ENCODE assay signal across 24 cellular contexts in the genomic region with DNA sequence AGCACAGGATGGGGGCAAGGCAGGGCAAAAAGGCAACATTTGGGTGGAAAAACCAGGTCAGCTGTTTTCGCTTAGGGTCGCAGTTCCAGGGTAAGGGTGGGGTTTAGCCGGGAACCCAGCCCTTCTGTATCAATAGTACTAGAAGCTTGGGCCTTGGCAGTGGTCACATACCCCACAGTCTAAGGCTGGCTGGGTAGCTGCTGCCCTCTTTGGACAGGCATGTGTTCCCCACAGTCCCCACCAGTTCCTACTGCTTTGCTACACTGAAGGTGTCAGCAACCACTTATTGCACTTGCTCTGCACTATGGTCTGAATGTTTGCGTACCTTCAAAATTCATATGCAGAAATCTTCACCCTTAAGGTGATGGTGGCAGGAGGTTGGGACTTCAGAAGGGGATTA.
"Had no signal": no experiment of that assay in that cellular context is flagged by ENCODE, and none has a peak within 500 bp of the region (broad histone marks: within the 10 kb centered on the region; RNA-seq: fewer than 3 reads in every experiment).

No MANE protein-coding gene starts in this region.

- H3K4me1 ChIP-seq: colonic mucosa, gastroesophageal sphincter, lower lobe of right lung, pancreas, sigmoid colon, thyroid gland, upper lobe of left lung had no signal

- H3K4me3 ChIP-seq: colonic mucosa, esophagus squamous epithelium, gastroesophageal sphincter, lower lobe of right lung, neural progenitor cell, pancreas, sigmoid colon, skin epidermis, thyroid gland, upper lobe of left lung, vagina had no signal

- H3K4me2 ChIP-seq: neural progenitor cell had no signal

- H3K9me3 ChIP-seq: colonic mucosa, esophagus squamous epithelium, gastroesophageal sphincter, lower lobe of right lung, pancreas, sigmoid colon, thyroid gland, upper lobe of left lung, vagina had no signal

- H3K36me3 Mint-ChIP-seq: neural progenitor cell had no signal

- H3K9ac ChIP-seq: neural progenitor cell had no signal

- H3K4me3 Mint-ChIP-seq: memory B cell; natural killer cell treated with Interleukin-12 subunit alpha and Interleukin-12 subunit beta and Interleukin-15 and Interleukin-18, amount 100 ng/mL, for 72 hours; neural progenitor cell had no signal

- H2AFZ ChIP-seq: neural progenitor cell had no signal

- H3K36me3 ChIP-seq: colonic mucosa, esophagus squamous epithelium, lower lobe of right lung, neural progenitor cell, pancreas, sigmoid colon, thyroid gland, upper lobe of left lung, vagina had no signal

- H3K27ac Mint-ChIP-seq: memory B cell, neural progenitor cell, progenitor cell of endocrine pancreas had no signal

- H3K27ac ChIP-seq: colonic mucosa, esophagus squamous epithelium, gastroesophageal sphincter, lower lobe of right lung, neural progenitor cell, pancreas, sigmoid colon, skin epidermis, thyroid gland, upper lobe of left lung, vagina had no signal

- H3K27me3 Mint-ChIP-seq: natural killer cell treated with Interleukin-12 subunit alpha and Interleukin-12 subunit beta and Interleukin-15 and Interleukin-18, amount 100 ng/mL, for 72 hours; progenitor cell of endocrine pancreas had no signal

- H3K27me3 ChIP-seq: colonic mucosa, esophagus squamous epithelium, gastroesophageal sphincter, neural progenitor cell, pancreas, sigmoid colon, thyroid gland, upper lobe of left lung, vagina had no signal

- ATAC-seq: gastroesophageal sphincter; left lobe of liver; lower lobe of right lung; natural killer cell treated with Interleukin-12 subunit alpha and Interleukin-12 subunit beta and Interleukin-15 and Interleukin-18, amount 100 ng/mL, for 72 hours; pancreas had no signal

- DNase-seq: colonic mucosa; dermis blood vessel endothelial cell; esophagus squamous epithelium; foreskin fibroblast; glutamatergic neuron; kidney glomerular epithelial cell; lower lobe of right lung; midbrain; occipital lobe; pancreas; sigmoid colon; stimulated activated CD4-positive, alpha-beta T cell treated with anti-CD3 and anti-CD28 coated beads, Interleukin-2, amount 100 ng/mL, for 24 hours; stimulated activated CD4-positive, alpha-beta T cell treated with anti-CD3 and anti-CD28 coated beads, Interleukin-4, amount 100 ng/mL, for 4 hours; stimulated activated naive CD4-positive, alpha-beta T cell treated with Interleukin-2 at 50 U/mL for 16 hours; thyroid gland; upper lobe of left lung had no signal

- H3K4me1 Mint-ChIP-seq: memory B cell had no signal
